8 cellular contexts compared by ENCODE assay signal in the genomic region with DNA sequence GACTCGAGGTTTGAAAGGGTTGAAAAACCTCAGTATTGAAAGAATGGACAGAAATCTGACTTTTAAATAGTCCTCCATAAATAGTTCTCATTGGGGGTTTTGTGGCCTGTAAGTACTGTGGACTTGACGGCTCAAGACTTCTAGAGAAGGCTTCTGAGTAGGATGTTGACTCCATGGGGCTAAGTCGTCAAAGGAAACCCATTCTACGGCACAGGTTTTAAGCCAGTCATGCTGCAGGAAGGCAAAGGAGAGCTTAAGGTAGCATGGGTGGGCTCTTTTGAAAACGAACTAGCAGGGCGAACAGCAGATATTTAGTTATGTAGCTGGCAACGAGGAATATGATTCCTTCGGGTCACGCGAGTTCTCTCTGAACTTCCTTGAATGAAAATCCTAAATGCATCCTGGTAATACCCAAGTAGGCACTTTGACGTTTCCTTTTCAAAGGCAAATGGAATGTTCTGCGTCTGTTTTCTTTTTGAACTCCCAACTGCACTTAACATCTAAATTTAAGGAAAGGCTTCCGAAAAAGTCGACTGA. TPM values are rescaled to one million over a fixed set of nuclear protein-coding genes. Genes with fewer than 3 reads are reported as not detected.
A peak's percentile ranks its signal among the peaks of the same experiment; 100 is the strongest.
DNase-seq lines count a peak whose midpoint lies in the region; ATAC-seq and TF ChIP-seq lines count a peak whose summit lies in the region.

No MANE protein-coding gene starts in this region.

- DNase-seq in LNCaP clone FGC (ENCODE audit: low read depth) = no peak
- DNase-seq in natural killer cell = no peak
- no peak for DNase-seq in DMS 273 treated with DMSO at 0.1 percent for 48 hours (lab: John Stamatoyannopoulos, UW)
- no peak for DNase-seq in NK-92 (lab: John Stamatoyannopoulos, UW; ENCODE audit: unreplicated experiment)
- no peak for DNase-seq in C1 segment of cervical spinal cord (lab: John Stamatoyannopoulos, UW)

- no peaks in the 10 kb centered on the region for H3K9me3 Mint-ChIP-seq in natural killer cell

- peaks cover 20 to 30% of the 10 kb centered on the region in 2 donors for H3K4me1 Mint-ChIP-seq in natural killer cell

- H3K9ac ChIP-seq in BLaER1 treated with 17β-estradiol and CSF1 and Interleukin-3, amounts not matched to agents 10 nM and 100 nM = peak overlapping the region in 10 of 11 experiments; percentile 18 to 94 (median 83); a peak in 16 of 22 replicates

- peaks cover 13 to 24% of the 10 kb centered on the region in 2 donors for H3K27me3 Mint-ChIP-seq in natural killer cell (ENCODE audit: low read depth in 2 of 2)

- peak overlapping the region; percentile 89 for H3K4me3 Mint-ChIP-seq in natural killer cell

- TF ChIP-seq CTCF in LNCaP clone FGC (IDR thresholded peaks at IDR 0.05; ENCODE audit: control insufficient read depth, extremely low read depth, insufficient read depth) (no peak), natural killer cell (IDR thresholded peaks at IDR 0.05) (no peak)

- H3K4me3 ChIP-seq in BLaER1 treated with 17β-estradiol and CSF1 and Interleukin-3, amounts not matched to agents 10 nM and 100 nM = peak overlapping the region; percentile 79 to 99 (median 97)
- H3K4me3 ChIP-seq in LNCaP clone FGC (ENCODE audit: low read depth, low read length) = peak overlapping the region; percentile 83

- no peaks in the 10 kb centered on the region for H3K36me3 ChIP-seq in BLaER1 treated with 17β-estradiol and CSF1 and Interleukin-3, amounts not matched to agents 10 nM and 100 nM

- H3K36me3 Mint-ChIP-seq in natural killer cell = no peaks in the 10 kb centered on the region

- ATAC-seq in natural killer cell (no peak), HG03175 (IDR thresholded peaks at IDR 0.05; ENCODE audit: unreplicated experiment) (no peak)

- H3K4me1 ChIP-seq in BLaER1 treated with 17β-estradiol and CSF1 and Interleukin-3, amounts not matched to agents 10 nM and 100 nM = peaks cover 20 to 49% (median 38%) of the 10 kb centered on the region in 10 experiments

- intact Hi-C loops in natural killer cell (cut with micrococcal nuclease) = loop anchor here (1.0 to 5.0 kb wide), 3 partner anchors 79 to 137 kb away; no protein-coding TSS in a partner anchor

- H4K20me1 ChIP-seq in BLaER1 treated with 17β-estradiol and CSF1 and Interleukin-3, amounts not matched to agents 10 nM and 100 nM = peaks cover 0 to 35% (median 11%) of the 10 kb centered on the region in 11 experiments; a peak in 13 of 22 replicates

- no peaks in the 10 kb centered on the region; a peak in 1 of 22 replicates for H3K27me3 ChIP-seq in BLaER1 treated with 17β-estradiol and CSF1 and Interleukin-3, amounts not matched to agents 10 nM and 100 nM

- 0 out of 22 replicates have a peak overlapping the region, but pooled peaks of 1 of the 11 experiments have one; percentile 88 for H3K27ac ChIP-seq in BLaER1 treated with 17β-estradiol and CSF1 and Interleukin-3, amounts not matched to agents 10 nM and 100 nM
- H3K27ac ChIP-seq in cingulate gyrus (ENCODE audit: low read depth, low read length) = peak overlapping the region; percentile 79

- H3K9me3 ChIP-seq in BLaER1 treated with 17β-estradiol and CSF1 and Interleukin-3, amounts not matched to agents 10 nM and 100 nM (replicated peaks in 1 of 11) = no peaks in the 10 kb centered on the region

- H3K4me2 ChIP-seq in BLaER1 treated with 17β-estradiol and CSF1 and Interleukin-3, amounts not matched to agents 10 nM and 100 nM = peak overlapping the region; percentile 71 to 98 (median 91)

- H3K27ac Mint-ChIP-seq in natural killer cell = peak overlapping the region; percentile 9 to 64

RNA-seq across cellular contexts. Expression of gene NEDD4L, which starts 1.1 kb away (rescaled TPM):
- 10 to 100 TPM in 2 of 3 donors, 1 to 10 TPM in 1; 3.4 to 15.3 (median 14.3) TPM for total RNA-seq in natural killer cell
